ENCODE assay signal across 22 cellular contexts in the genomic region with DNA sequence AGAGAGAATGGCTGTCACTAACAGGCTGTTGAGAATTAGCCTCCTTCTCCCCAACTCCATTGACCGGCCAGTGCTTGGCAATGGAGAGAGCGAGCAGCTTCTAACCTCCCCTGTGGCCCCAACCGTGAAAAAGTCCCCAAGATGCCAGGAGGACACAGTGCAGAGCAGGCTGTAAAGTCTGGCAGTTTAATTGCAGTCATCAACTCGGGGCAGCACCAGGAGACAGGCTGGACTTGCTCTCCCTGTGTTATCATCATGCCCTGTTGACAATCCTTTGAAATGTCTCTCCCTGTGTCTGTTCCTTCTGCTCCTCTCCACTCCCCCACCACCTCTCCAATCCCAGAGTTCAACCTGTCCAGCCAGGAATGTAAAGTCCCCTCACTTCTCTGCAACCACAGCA. TPM values are rescaled to one million over a fixed set of nuclear protein-coding genes. Genes with fewer than 3 reads are reported as not detected.
DNase-seq lines count a peak whose midpoint lies in the region; ATAC-seq and TF ChIP-seq lines count a peak whose summit lies in the region.
"Had no signal": no experiment of that assay in that cellular context is flagged by ENCODE, and none has a peak within 500 bp of the region (broad histone marks: within the 10 kb centered on the region; RNA-seq: fewer than 3 reads in every experiment).

No MANE protein-coding gene starts in this region.

- peaks cover 23% of the 10 kb centered on the region for H3K4me1 Mint-ChIP-seq in nephron
- H3K4me1 Mint-ChIP-seq: B cell, CD14-positive monocyte had no signal

- no peak overlapping the region for H3K4me3 Mint-ChIP-seq in nephron
- H3K4me3 Mint-ChIP-seq: B cell, CD14-positive monocyte had no signal

- H3K9me3 ChIP-seq in transverse colon: no peaks in the 10 kb centered on the region
- H3K9me3 ChIP-seq: A549 had no signal

- H3K27me3 ChIP-seq in transverse colon: no peaks in the 10 kb centered on the region

- H3K27ac Mint-ChIP-seq in nephron: peak overlapping the region; percentile 2 to 12 (median 3)
- H3K27ac Mint-ChIP-seq: B cell, CD14-positive monocyte had no signal

- peak; percentile 22 for ATAC-seq in left ventricle myocardium superior
- no peak for ATAC-seq in HG02938 (IDR thresholded peaks at IDR 0.05; ENCODE audit: unreplicated experiment)
- ATAC-seq: A549 had no signal

- no peaks in the 10 kb centered on the region for H3K27me3 Mint-ChIP-seq in nephron (ENCODE audit: low read depth)
- H3K27me3 Mint-ChIP-seq: B cell had no signal

- TF ChIP-seq POLR2A in transverse colon (IDR thresholded peaks at IDR 0.05): no peak

- intact Hi-C loops in left ventricle myocardium superior (cut with micrococcal nuclease) (no loop called here), cardiac septum (cut with DNase I) (no loop called here), transverse colon (cut with DNase I; ENCODE audit: low total_unique reads) (no loop called here)

- WGBS in transverse colon (ENCODE audit: low coverage in 1 of 2), 2 donors: 28% methylated on average over 4 of the region's 4 CpGs; no CpG with 5 or more reads in 1 of the 2 donors

- H3K4me3 ChIP-seq in fibroblast of villous mesenchyme (ENCODE audit: low read depth, low read length): no peak overlapping the region
- no peak overlapping the region for H3K4me3 ChIP-seq in transverse colon
- H3K4me3 ChIP-seq: A549, PC-9 had no signal

- in situ Hi-C loops in transverse colon (cut with MboI; ENCODE audit: low pct_ligation_motif_present in 1 of 4, low pct_unique_long_range_greater_than_20kb in 1 of 4, low sequenced_read_pairs in 3 of 4): no loop called here

- TF ChIP-seq CTCF in fibroblast of villous mesenchyme (IDR thresholded peaks at IDR 0.05; ENCODE audit: insufficient read depth, low read depth, low read length): no peak
- no peak for TF ChIP-seq CTCF in nephron (IDR thresholded peaks at IDR 0.05; ENCODE audit: unreplicated experiment in 3 of 3)
- no peak for TF ChIP-seq CTCF in transverse colon (IDR thresholded peaks at IDR 0.05)

- H3K36me3 Mint-ChIP-seq in nephron (ENCODE audit: low read depth): peaks cover 8% of the 10 kb centered on the region
- H3K36me3 Mint-ChIP-seq: CD14-positive monocyte had no signal

- no peaks in the 10 kb centered on the region for H3K36me3 ChIP-seq in transverse colon

- no peaks in the 10 kb centered on the region for H3K9me3 Mint-ChIP-seq in nephron
- H3K9me3 Mint-ChIP-seq: CD14-positive monocyte had no signal

- peak overlapping the region in 2 of 4 donors; percentile 27 to 40 for H3K27ac ChIP-seq in transverse colon
- H3K27ac ChIP-seq: A549, HL-60, PC-9, RWPE1 had no signal

- no peak for TF ChIP-seq EP300 in transverse colon (IDR thresholded peaks at IDR 0.05; ENCODE audit: low read depth)

- peaks cover under 1 to 21% (median 15%) of the 10 kb centered on the region in 4 donors for H3K4me1 ChIP-seq in transverse colon

- DNase-seq in left ventricle myocardium superior (no peak), cardiac septum (ENCODE audit: low spot score) (no peak), fibroblast of villous mesenchyme (ENCODE audit: low read depth) (peak; percentile 47), transverse colon (peak; percentile 39), DMS153 (lab: John Stamatoyannopoulos, UW) (no peak)
- DNase-seq in stimulated activated CD8-positive, alpha-beta memory T cell treated with anti-CD3 and anti-CD28 coated beads, Interleukin-4, amount 100 ng/mL, for 48 hours: no peak
- DNase-seq: DND-41, KG1, NCI-H1105, NCI-H146, NCI-H2029, NCI-H2227 treated with DMSO at 0.1 percent for 48 hours, NCI-H510A treated with DMSO at 0.1 percent for 48 hours, NCI-H748 treated with DMSO at 0.1 percent for 48 hours, PC-9 had no signal

RNA-seq across cellular contexts. Expression of a gene that starts 0.7 kb away (rescaled TPM):
- total RNA-seq in left ventricle myocardium superior: 1.4 TPM
- total RNA-seq in cardiac septum: 1.8 TPM
- 5.2 and 6.5 TPM in 2 replicates for total RNA-seq in fibroblast of villous mesenchyme
- 10 to 100 TPM in 3 of 4 donors, 1 to 10 TPM in 1; 2.2 to 93.5 (median 14.4) TPM for total RNA-seq in transverse colon

Comparison
In these comparisons a context has a peak if more than half of its experiments do, and no peak if none do; other contexts are left out.
1. DNase-seq: peak in fibroblast of villous mesenchyme (single experiment) and transverse colon (single experiment); none in left ventricle myocardium superior (single experiment), cardiac septum (single experiment), stimulated activated CD8-positive, alpha-beta memory T cell treated with anti-CD3 and anti-CD28 coated beads, Interleukin-4, amount 100 ng/mL, for 48 hours (single experiment) and DMS153 (single experiment).